Comparison of ENCODE assay signal across 8 cellular contexts in genomic region chr14:89702151-89702936, GRCh38.
DNase-seq lines count a peak whose midpoint lies in the region; FAIRE-seq and TF ChIP-seq lines count a peak whose summit lies in the region.

No MANE protein-coding gene starts in this region.

- H3K27ac Mint-ChIP-seq in activated naive CD8-positive, alpha-beta T cell, result peak overlapping the region; percentile 95

- H3K9me3 Mint-ChIP-seq in activated naive CD8-positive, alpha-beta T cell (ENCODE audit: low read depth), result peaks cover 4% of the 10 kb centered on the region

- no peak for FAIRE-seq in small intestine (lab: Jason Lieb, UNC)

- no peaks in the 10 kb centered on the region for H3K36me3 ChIP-seq in hepatocyte (replicated peaks; ENCODE audit: insufficient read depth, low read depth)
- H3K36me3 ChIP-seq in small intestine (ENCODE audit: control insufficient read depth in 2 of 2, insufficient read depth in 2 of 2, low read length in 2 of 2), result no peaks in the 10 kb centered on the region

- H3K4me3 Mint-ChIP-seq in activated naive CD8-positive, alpha-beta T cell, result peak overlapping the region; percentile 83

- H3K4me3 ChIP-seq in HL-60 (replicated peaks; ENCODE audit: insufficient read depth, low read length), result no peak overlapping the region
- H3K4me3 ChIP-seq in hepatocyte, result peak overlapping the region; percentile 83
- H3K4me3 ChIP-seq in small intestine (ENCODE audit: low read depth in 1 of 2, low read length in 2 of 2), result no peak overlapping the region

- peak overlapping the region; percentile 99 for H2AFZ ChIP-seq in hepatocyte

- H3K27ac ChIP-seq in HL-60 (replicated peaks) (peak overlapping the region; percentile 46; the same call in 1 of the 2 replicates), hepatocyte (peak overlapping the region; percentile 90), small intestine (ENCODE audit: low read depth in 1 of 2, low read length in 1 of 2) (peak overlapping the region; percentile 27 to 36)

- peaks cover 2% of the 10 kb centered on the region for H3K36me3 Mint-ChIP-seq in activated naive CD8-positive, alpha-beta T cell

- peak; percentile 55 for DNase-seq in AG08395 (ENCODE audit: low spot score)
- no peak for DNase-seq in HL-60 (ENCODE audit: low read depth in 1 of 2, low spot score in 1 of 2)
- DNase-seq in hepatocyte (ENCODE audit: low spot score), result peak; percentile 30
- no peak for DNase-seq in small intestine
- DNase-seq in NCI-H2107 treated with DMSO at 0.1 percent for 48 hours (lab: John Stamatoyannopoulos, UW; ENCODE audit: unreplicated experiment), result no peak
- no peak for DNase-seq in NCI-H2081 (lab: John Stamatoyannopoulos, UW)
- no peak for DNase-seq in SHP77 treated with DMSO at 0.1 percent for 48 hours (lab: John Stamatoyannopoulos, UW)

- peaks cover 53% of the 10 kb centered on the region for H3K4me1 Mint-ChIP-seq in activated naive CD8-positive, alpha-beta T cell (ENCODE audit: low read depth)

- H3K4me2 ChIP-seq in hepatocyte, result peak overlapping the region; percentile 95

- H3K4me1 ChIP-seq in hepatocyte (ENCODE audit: insufficient read depth), result peaks cover 12% of the 10 kb centered on the region
- H3K4me1 ChIP-seq in small intestine (ENCODE audit: control insufficient read depth in 2 of 2, insufficient read depth in 1 of 2, low read depth in 1 of 2, low read length in 1 of 2), result peaks cover 2 to 4% of the 10 kb centered on the region in 2 donors

- TF ChIP-seq CTCF in HL-60 (IDR thresholded peaks at IDR 0.05; ENCODE audit: insufficient read depth, low read length), result no peak
- no peak for TF ChIP-seq CTCF in hepatocyte (IDR thresholded peaks at IDR 0.05; ENCODE audit: poor library complexity)

- 64% methylated on average over 4 of the region's 4 CpGs for WGBS in hepatocyte (ENCODE audit: low lambda C conversion rate, missing lambda C conversion rate)
- 41 to 50% (median 44%) methylated on average over 4 of the region's 4 CpGs for WGBS in small intestine, 3 donors

- H3K79me2 ChIP-seq in hepatocyte, result no peaks in the 10 kb centered on the region

- H3K27me3 Mint-ChIP-seq in activated naive CD8-positive, alpha-beta T cell, result no peaks in the 10 kb centered on the region

- H3K9me2 ChIP-seq in hepatocyte (replicated peaks; ENCODE audit: insufficient read depth), result no peaks in the 10 kb centered on the region

- H3K27me3 ChIP-seq in HL-60 (ENCODE audit: insufficient read depth, poor library complexity, severe bottlenecking) (no peaks in the 10 kb centered on the region), hepatocyte (no peaks in the 10 kb centered on the region), small intestine (ENCODE audit: control insufficient read depth in 2 of 2, insufficient read depth in 2 of 2, low read length in 2 of 2) (no peaks in the 10 kb centered on the region)

- H4K20me1 ChIP-seq in hepatocyte (ENCODE audit: insufficient read depth, poor library complexity, severe bottlenecking), result no peaks in the 10 kb centered on the region

- H3K9me3 ChIP-seq in hepatocyte (ENCODE audit: low read depth) (no peaks in the 10 kb centered on the region), small intestine (ENCODE audit: control insufficient read depth, low read depth) (no peaks in the 10 kb centered on the region)

Comparison
In these comparisons a context has a peak if more than half of its experiments do, and no peak if none do; other contexts are left out.
1. DNase-seq: peak in AG08395 (single experiment) and hepatocyte (single experiment); none in HL-60 (0 of 2), small intestine (single experiment), NCI-H2107 treated with DMSO at 0.1 percent for 48 hours (single experiment), NCI-H2081 (0 of 2) and SHP77 treated with DMSO at 0.1 percent for 48 hours (single experiment).
2. H3K27ac ChIP-seq: peak in every context shown above with its lines; median percentile 90 in hepatocyte; 46 in HL-60; 32 in small intestine.